ENCODE assay signal across 18 cellular contexts in the genomic region with DNA sequence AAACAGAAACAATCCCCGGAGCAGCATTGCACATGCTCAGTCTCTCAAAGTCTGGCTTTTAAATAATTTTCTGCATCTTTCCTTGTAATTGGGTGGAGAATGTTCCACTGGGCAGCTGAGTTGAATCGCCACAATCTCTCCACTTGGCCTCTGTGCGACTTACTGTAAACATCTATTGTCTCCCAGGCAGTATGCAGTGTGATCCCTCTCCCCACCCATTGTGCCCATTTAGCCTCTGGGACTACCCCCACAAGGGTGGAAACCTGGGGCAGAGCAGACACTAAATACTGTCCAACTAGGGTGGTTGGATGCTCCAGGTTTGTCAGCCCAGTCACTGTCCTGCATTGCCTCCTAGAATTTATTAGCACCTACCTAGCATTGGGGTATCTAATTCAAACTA.
DNase-seq lines count a peak whose midpoint lies in the region; ATAC-seq and TF ChIP-seq lines count a peak whose summit lies in the region.
"Had no signal": no experiment of that assay in that cellular context is flagged by ENCODE, and none has a peak within 500 bp of the region (broad histone marks: within the 10 kb centered on the region; RNA-seq: fewer than 3 reads in every experiment).

No MANE protein-coding gene starts in this region.

- in situ Hi-C loops in mammary epithelial cell (cut with MboI; ENCODE audit: low sequenced_read_pairs in 2 of 2): no loop called here

- intact Hi-C loops in MCF 10A (cut with micrococcal nuclease): no loop called here
- intact Hi-C loops in mammary epithelial cell (cut with micrococcal nuclease): no loop called here
- intact Hi-C loops in mucosa of descending colon (cut with DNase I, micrococcal nuclease): no loop called here

- no peak overlapping the region for H3K4ac ChIP-seq in neuronal stem cell (ENCODE audit: low read length)

- H3K9me3 Mint-ChIP-seq in MCF 10A (ENCODE audit: unreplicated experiment) (no peaks in the 10 kb centered on the region), glutamatergic neuron (ENCODE audit: unreplicated experiment) (peaks cover 10% of the 10 kb centered on the region)
- H3K9me3 Mint-ChIP-seq: HFFc6, nephron had no signal

- no peak overlapping the region for H4K8ac ChIP-seq in neuronal stem cell (ENCODE audit: low read depth, low read length)

- H3K27me3 ChIP-seq in mammary epithelial cell (ENCODE audit: insufficient read depth, low read length) (no peaks in the 10 kb centered on the region), neuronal stem cell (ENCODE audit: control insufficient read depth in 3 of 3, insufficient read depth in 3 of 3, low read depth in 1 of 3, low read length in 3 of 3) (no peaks in the 10 kb centered on the region)
- H3K27me3 ChIP-seq: heart left ventricle, uterus had no signal

- H2AK5ac ChIP-seq in neuronal stem cell (ENCODE audit: low read depth, low read length): no peak overlapping the region

- no peak overlapping the region for H4K91ac ChIP-seq in neuronal stem cell (ENCODE audit: low read depth, low read length, poor library complexity)

- H3K4me1 ChIP-seq in mammary epithelial cell (ENCODE audit: insufficient read depth, low read length) (peaks cover 14% of the 10 kb centered on the region), mucosa of descending colon (ENCODE audit: low read depth) (peaks cover 8% of the 10 kb centered on the region), neuronal stem cell (ENCODE audit: control insufficient read depth in 2 of 2, insufficient read depth in 1 of 2, low read depth in 1 of 2, low read length in 2 of 2) (peaks cover 11 to 13% of the 10 kb centered on the region in 2 donors)
- H3K4me1 ChIP-seq: uterus had no signal

- H3K27ac ChIP-seq in mammary epithelial cell (ENCODE audit: insufficient read depth, low read depth, low read length) (no peak overlapping the region), neuronal stem cell (replicated peaks; ENCODE audit: low read length) (no peak overlapping the region)
- H3K27ac ChIP-seq: psoas muscle, uterus had no signal

- H3K4me3 Mint-ChIP-seq in MCF 10A (ENCODE audit: unreplicated experiment) (no peak overlapping the region), glutamatergic neuron (ENCODE audit: unreplicated experiment) (no peak overlapping the region), T-helper 17 cell (no peak overlapping the region)
- H3K4me3 Mint-ChIP-seq: HFFc6, nephron had no signal

- H3K36me3 ChIP-seq in mammary epithelial cell (ENCODE audit: insufficient read depth, low read length) (no peaks in the 10 kb centered on the region), mucosa of descending colon (ENCODE audit: low read depth) (no peaks in the 10 kb centered on the region), neuronal stem cell (replicated peaks in 1 of 2; ENCODE audit: control insufficient read depth in 2 of 2, insufficient read depth in 2 of 2, low read length in 2 of 2) (no peaks in the 10 kb centered on the region)
- H3K36me3 ChIP-seq: heart left ventricle, uterus had no signal

- no peak overlapping the region for H3K18ac ChIP-seq in neuronal stem cell (ENCODE audit: low read length)

- H3K23ac ChIP-seq in neuronal stem cell (ENCODE audit: low read depth, low read length, poor library complexity): no peak overlapping the region

- no peaks in the 10 kb centered on the region for H3K79me1 ChIP-seq in neuronal stem cell (ENCODE audit: low read depth, low read length)

- peaks cover 98% of the 10 kb centered on the region for H3K79me2 ChIP-seq in mammary epithelial cell (ENCODE audit: insufficient read depth, low read length)

- H3K27ac Mint-ChIP-seq in MCF 10A (ENCODE audit: low read depth, unreplicated experiment) (peak overlapping the region; percentile 12), glutamatergic neuron (ENCODE audit: unreplicated experiment) (peak overlapping the region; percentile 20), T-helper 17 cell (no peak overlapping the region)
- H3K27ac Mint-ChIP-seq: HFFc6, nephron had no signal

- H3K4me2 ChIP-seq in mammary epithelial cell (ENCODE audit: insufficient read depth, low read depth, low read length) (no peak overlapping the region), neuronal stem cell (ENCODE audit: insufficient read depth, low read length, poor library complexity, severe bottlenecking) (no peak overlapping the region)

- WGBS in mammary epithelial cell (ENCODE audit: low coverage, missing lambda C conversion rate): 100% methylated on average over 3 of the region's 3 CpGs
- no CpG with 5 or more reads among the region's 3 CpGs for WGBS in neuronal stem cell (ENCODE audit: extremely low coverage in 2 of 2, insufficient read length in 2 of 2, insufficient replicate concordance in 1 of 2), 2 donors

- CTCF ChIA-PET in MCF 10A (lab: Yijun Ruan, JAX) (interaction anchor here (0.5 kb wide), 1 partner anchor 362 kb away, joined by 3 read pairs; no protein-coding TSS in a partner anchor), mammary epithelial cell (lab: Charles Lee; ENCODE audit: low non-redundant PET) (no interaction called here)

- no peak for TF ChIP-seq CTCF in MCF 10A (IDR thresholded peaks at IDR 0.05; ENCODE audit: unreplicated experiment)
- no peak for TF ChIP-seq CTCF in mammary epithelial cell (conservative IDR thresholded peaks at IDR 0.05 in 1 of 2, IDR thresholded peaks at IDR 0.05 in 1 of 2; ENCODE audit: extremely low read depth in 1 of 2, insufficient read depth in 1 of 2, low read depth in 1 of 2, low read length in 2 of 2)
- TF ChIP-seq CTCF in glutamatergic neuron (IDR thresholded peaks at IDR 0.05; ENCODE audit: partially characterized antibody, unreplicated experiment): no peak
- no peak for TF ChIP-seq CTCF in mucosa of descending colon (IDR thresholded peaks at IDR 0.05)

- H4K20me1 ChIP-seq in mammary epithelial cell (ENCODE audit: insufficient read depth, low read length): no peaks in the 10 kb centered on the region

- no peaks in the 10 kb centered on the region for H3K9me3 ChIP-seq in mammary epithelial cell (replicated peaks; ENCODE audit: insufficient read depth, low read length)
- H3K9me3 ChIP-seq in mucosa of descending colon: no peaks in the 10 kb centered on the region
- H3K9me3 ChIP-seq in T-helper 17 cell (ENCODE audit: control insufficient read depth, low read length, poor library complexity, severe bottlenecking): no peaks in the 10 kb centered on the region
- no peaks in the 10 kb centered on the region for H3K9me3 ChIP-seq in neuronal stem cell (replicated peaks in 1 of 2; ENCODE audit: control insufficient read depth in 2 of 2, insufficient read depth in 1 of 2, low read depth in 1 of 2, low read length in 2 of 2)
- H3K9me3 ChIP-seq: heart left ventricle, psoas muscle, uterus had no signal

- H3K14ac ChIP-seq in neuronal stem cell (ENCODE audit: low read length): no peak overlapping the region

- H2AFZ ChIP-seq in mammary epithelial cell (ENCODE audit: low read depth, low read length) (no peak overlapping the region), neuronal stem cell (ENCODE audit: low read length) (no peak overlapping the region)

- DNase-seq in MCF 10A (ENCODE audit: unreplicated experiment) (no peak), mammary epithelial cell (no peak), NCI-H69 (lab: John Stamatoyannopoulos, UW) (peak; percentile 26), glutamatergic neuron (no peak), mucosa of descending colon (no peak), T-helper 17 cell (no peak), neuronal stem cell (ENCODE audit: low spot score) (no peak)
- DNase-seq: activated effector memory CD4-positive, alpha-beta T cell treated with Interleukin-2 at 50 U/mL for 16 hours; heart left ventricle; HFFc6; KBM-7; NCI-H1092 treated with DMSO at 0.1 percent for 48 hours; psoas muscle; stimulated activated CD4-positive, alpha-beta T cell treated with anti-CD3 and anti-CD28 coated beads, Interleukin-2, amount 100 ng/mL, for 48 hours; uterus had no signal

- POLR2A ChIA-PET in MCF 10A (lab: Yijun Ruan, JAX): no interaction called here

- H3K4me1 Mint-ChIP-seq in MCF 10A (ENCODE audit: insufficient read depth, unreplicated experiment) (peaks cover 19% of the 10 kb centered on the region), glutamatergic neuron (ENCODE audit: low read depth, unreplicated experiment) (peaks cover 54% of the 10 kb centered on the region), T-helper 17 cell (peaks cover 62% of the 10 kb centered on the region)

- BruUV-seq in MCF 10A (replicated peaks; lab: Mats Ljungman, UMichigan) (no TSS peak), mammary epithelial cell (replicated peaks; lab: Mats Ljungman, UMichigan) (no TSS peak)

- no peak overlapping the region for H2BK5ac ChIP-seq in neuronal stem cell (ENCODE audit: low read length)

- H2BK12ac ChIP-seq in neuronal stem cell (ENCODE audit: low read length): no peak overlapping the region

- H3K36me3 Mint-ChIP-seq in MCF 10A (ENCODE audit: insufficient read depth, unreplicated experiment) (peaks cover 5% of the 10 kb centered on the region), glutamatergic neuron (ENCODE audit: unreplicated experiment) (no peaks in the 10 kb centered on the region), T-helper 17 cell (ENCODE audit: low read depth) (no peaks in the 10 kb centered on the region)

- H3K4me3 ChIP-seq in mammary epithelial cell (replicated peaks in 1 of 3; ENCODE audit: insufficient read depth in 1 of 3, low read depth in 2 of 3, low read length in 3 of 3) (no peak overlapping the region), mucosa of descending colon (no peak overlapping the region), neuronal stem cell (ENCODE audit: low read length in 2 of 2) (no peak overlapping the region)
- H3K4me3 ChIP-seq: heart left ventricle, lung, psoas muscle, skin epidermis, uterus had no signal

- no peak overlapping the region for H2BK120ac ChIP-seq in neuronal stem cell (ENCODE audit: low read depth, low read length)

- no peaks in the 10 kb centered on the region for H3K27me3 Mint-ChIP-seq in MCF 10A (ENCODE audit: insufficient read depth, unreplicated experiment)
- peaks cover 2% of the 10 kb centered on the region for H3K27me3 Mint-ChIP-seq in glutamatergic neuron (ENCODE audit: unreplicated experiment)
- no peaks in the 10 kb centered on the region for H3K27me3 Mint-ChIP-seq in T-helper 17 cell

- no peak for ATAC-seq in mucosa of descending colon
- no peak for ATAC-seq in T-helper 17 cell
- ATAC-seq: heart left ventricle had no signal

- dilution Hi-C loops in mammary epithelial cell (cut with HindIII; ENCODE audit: low sequenced_read_pairs): no loop called here

- H3K9ac ChIP-seq in mammary epithelial cell (ENCODE audit: insufficient read depth, low read length) (no peak overlapping the region), neuronal stem cell (ENCODE audit: low read depth, low read length, poor library complexity) (no peak overlapping the region)

- H2BK15ac ChIP-seq in neuronal stem cell (ENCODE audit: low read length): no peak overlapping the region
